20 cellular contexts compared by ENCODE assay signal in genomic region chr20:15895126-15895525, GRCh38.
DNase-seq lines count a peak whose midpoint lies in the region; ATAC-seq and TF ChIP-seq lines count a peak whose summit lies in the region.
"Had no signal": no experiment of that assay in that cellular context is flagged by ENCODE, and none has a peak within 500 bp of the region (broad histone marks: within the 10 kb centered on the region; RNA-seq: fewer than 3 reads in every experiment).

No MANE protein-coding gene starts in this region.

- no peaks in the 10 kb centered on the region for H3K79me2 ChIP-seq in smooth muscle cell (ENCODE audit: low read depth)

- H3K36me3 ChIP-seq in smooth muscle cell (ENCODE audit: low read depth) = no peaks in the 10 kb centered on the region
- H3K36me3 ChIP-seq: BE2C, heart left ventricle, SJCRH30, stomach, upper lobe of right lung had no signal

- no peaks in the 10 kb centered on the region for H3F3A ChIP-seq in smooth muscle cell (ENCODE audit: low read depth)

- no peaks in the 10 kb centered on the region for H3K9me3 ChIP-seq in smooth muscle cell (replicated peaks; ENCODE audit: low read depth)
- H3K9me3 ChIP-seq: BE2C, Caco-2, heart left ventricle, SJCRH30, stomach, upper lobe of right lung had no signal

- no peaks in the 10 kb centered on the region for H3K27me3 ChIP-seq in smooth muscle cell (ENCODE audit: low read depth)
- H3K27me3 ChIP-seq: BE2C, heart left ventricle, stomach, upper lobe of right lung had no signal

- ATAC-seq in HG02610 (IDR thresholded peaks at IDR 0.05; ENCODE audit: unreplicated experiment) (peak; percentile 20), HG03354 (IDR thresholded peaks at IDR 0.05; ENCODE audit: poor library complexity, severe bottlenecking, unreplicated experiment) (no peak), GM21576 (IDR thresholded peaks at IDR 0.05; ENCODE audit: unreplicated experiment) (no peak)
- ATAC-seq: heart left ventricle, upper lobe of right lung had no signal

- H3K4me2 ChIP-seq in smooth muscle cell = peak overlapping the region; percentile 14
- H3K4me2 ChIP-seq: PC-9 had no signal

- H3K4me3 ChIP-seq in smooth muscle cell = no peak overlapping the region
- H3K4me3 ChIP-seq: heart left ventricle, PC-9, SJCRH30, stomach, upper lobe of right lung had no signal

- H3K9ac ChIP-seq in smooth muscle cell (ENCODE audit: low read depth) = no peak overlapping the region

- no peak overlapping the region for H2AFZ ChIP-seq in smooth muscle cell (ENCODE audit: low read depth)
- H2AFZ ChIP-seq: PC-9 had no signal

- H3K4me1 ChIP-seq in smooth muscle cell (ENCODE audit: low read depth) = no peaks in the 10 kb centered on the region
- H3K4me1 ChIP-seq: Caco-2, heart left ventricle, upper lobe of right lung had no signal

- peak overlapping the region; percentile 52 for H3K27ac ChIP-seq in angular gyrus (ENCODE audit: low read depth, low read length)
- peak overlapping the region; percentile 65 for H3K27ac ChIP-seq in smooth muscle cell (ENCODE audit: low read depth)
- H3K27ac ChIP-seq: heart left ventricle, PC-9, SJCRH30, upper lobe of right lung had no signal

- H4K20me1 ChIP-seq in smooth muscle cell (ENCODE audit: low read depth) = no peaks in the 10 kb centered on the region

- TF ChIP-seq CTCF in smooth muscle cell (IDR thresholded peaks at IDR 0.05; ENCODE audit: borderline replicate concordance, insufficient read depth, poor library complexity, severe bottlenecking) = no peak

- 51% methylated on average over 5 of the region's 5 CpGs for WGBS in smooth muscle cell (ENCODE audit: low lambda C conversion rate)

- DNase-seq in GM04503 (ENCODE audit: low read depth) (peak; percentile 16), smooth muscle cell (lab: John Stamatoyannopoulos, UW; ENCODE audit: unreplicated experiment) (no peak), GM19238 (ENCODE audit: insufficient read length, low spot score) (no peak), midbrain (lab: John Stamatoyannopoulos, UW) (no peak)
- DNase-seq: activated CD8-positive, alpha-beta memory T cell treated with anti-CD3 and anti-CD28 coated beads, Interleukin-2, amount 50 U/mL, for 48 hours; activated gamma-delta T cell; BE2C; Caco-2; heart left ventricle; NCI-H1694 treated with DMSO at 0.1 percent for 48 hours; nephron progenitor cell; PC-9; posterior cingulate gyrus; SJCRH30; stomach; upper lobe of right lung had no signal
